21 cellular contexts compared by ENCODE assay signal in the genomic region with DNA sequence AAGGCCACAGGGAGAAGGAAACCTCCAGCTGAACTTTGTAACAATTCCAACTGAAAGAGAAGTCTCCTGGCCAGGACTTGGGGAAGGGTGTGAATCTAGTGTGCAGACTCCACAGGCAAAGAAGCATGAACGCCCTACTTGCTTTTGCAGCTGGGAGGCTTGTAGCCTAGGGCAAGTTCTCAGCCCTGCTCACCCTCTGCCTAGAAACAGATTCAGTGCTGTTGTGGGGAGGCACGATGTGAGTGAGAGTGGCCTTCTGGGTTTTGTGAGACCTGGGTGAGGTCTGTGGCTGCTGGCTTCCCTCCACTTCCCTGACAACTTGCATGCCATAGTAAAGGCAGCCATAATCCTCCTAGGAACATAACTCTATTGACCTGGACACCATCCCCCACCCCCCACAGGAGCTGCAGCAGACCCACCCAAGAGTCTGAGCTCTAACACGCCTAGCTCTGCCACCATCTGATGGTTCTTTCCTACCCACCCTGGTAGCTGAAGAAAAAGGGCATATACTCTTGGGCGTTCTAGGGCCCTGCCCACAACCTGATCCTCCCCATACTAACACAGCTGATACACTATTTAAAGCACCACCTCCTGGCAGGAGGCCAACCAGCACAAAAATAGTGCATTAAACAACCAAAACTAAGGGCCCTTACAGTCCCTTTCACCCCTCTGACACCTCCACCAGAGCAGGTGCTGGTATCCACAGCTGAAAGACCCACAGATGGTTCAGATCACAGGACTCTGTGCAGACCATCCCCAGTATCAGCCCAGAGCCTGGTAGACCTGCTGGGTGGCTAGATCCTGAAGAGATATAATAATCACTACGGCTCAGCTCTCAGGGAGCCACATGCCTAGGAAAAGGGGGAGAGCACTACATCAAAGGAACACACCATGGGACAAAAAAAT.
"Had no signal": no experiment of that assay in that cellular context is flagged by ENCODE, and none has a peak within 500 bp of the region (broad histone marks: within the 10 kb centered on the region; RNA-seq: fewer than 3 reads in every experiment).

No MANE protein-coding gene starts in this region.

- ATAC-seq: Panc1, PC-3, SK-N-SH treated with all-trans-retinoic acid at 6 μM for 48 hours had no signal

- H3K27ac ChIP-seq: RWPE1, SJCRH30 had no signal

- H3K4me3 ChIP-seq: SJCRH30 had no signal

- H3K36me3 ChIP-seq: SJCRH30 had no signal

- H3K9me3 ChIP-seq: SJCRH30 had no signal

- H3K27me3 ChIP-seq: SJCRH30 had no signal

- DNase-seq: KBM-7; NCI-H1092 treated with DMSO at 0.1 percent for 48 hours; NCI-H1436; NCI-H187; NCI-H2029; NCI-H2081 treated with DMSO at 0.1 percent for 48 hours; NCI-H2171; NCI-H226; NCI-H446; NCI-H510A; NCI-H524 treated with DMSO at 0.1 percent for 48 hours; NCI-H69; NCI-H774; NK-92 treated with Interleukin-12 subunit alpha and Interleukin-12 subunit beta, amount 100 ng/mL, for 24 hours; PC-3; SHP77; SJCRH30; T-helper 1 cell had no signal

- H3K4me1 ChIP-seq: SJCRH30 had no signal
